ENCODE assay signal across 14 cellular contexts in genomic region chr13:101018720-101019119, GRCh38.
A peak's percentile ranks its signal among the peaks of the same experiment; 100 is the strongest.
DNase-seq lines count a peak whose midpoint lies in the region; TF ChIP-seq lines count a peak whose summit lies in the region.
"Had no signal": no experiment of that assay in that cellular context is flagged by ENCODE, and none has a peak within 500 bp of the region (broad histone marks: within the 10 kb centered on the region; RNA-seq: fewer than 3 reads in every experiment).

No MANE protein-coding gene starts in this region.

- H2BK5ac ChIP-seq in mesenchymal stem cell (ENCODE audit: low read depth, low read length, poor library complexity, severe bottlenecking) = no peak overlapping the region

- no peak overlapping the region for H2AFZ ChIP-seq in mesenchymal stem cell (ENCODE audit: low read depth, low read length)

- peaks cover 7% of the 10 kb centered on the region for H3K4me1 Mint-ChIP-seq in chondrocyte (ENCODE audit: low read depth)
- no peaks in the 10 kb centered on the region for H3K4me1 Mint-ChIP-seq in T-helper 2 cell treated with Interferon-gamma antibody and Interleukin-4, amounts not matched to agents 5 μg/mL and 100 μg/mL, for 36 hours (ENCODE audit: low read depth)

- peak overlapping the region in 1 of 2 experiments; percentile 80 for H3K14ac ChIP-seq in mesenchymal stem cell (ENCODE audit: low read length in 2 of 2)

- no peak overlapping the region for H3K4ac ChIP-seq in mesenchymal stem cell (ENCODE audit: low read depth in 1 of 2, low read length in 2 of 2)

- no peaks in the 10 kb centered on the region for H3K79me1 ChIP-seq in mesenchymal stem cell (replicated peaks; ENCODE audit: low read length, poor library complexity, severe bottlenecking)

- H3K27me3 ChIP-seq in mesenchymal stem cell (ENCODE audit: control insufficient read depth in 1 of 2, insufficient read depth in 1 of 2, low read length in 2 of 2) = no peaks in the 10 kb centered on the region
- H3K27me3 ChIP-seq in SJCRH30 = no peaks in the 10 kb centered on the region
- H3K27me3 ChIP-seq: right atrium auricular region had no signal

- no peak overlapping the region for H3K23ac ChIP-seq in mesenchymal stem cell (ENCODE audit: low read length in 2 of 2)

- H3K27ac Mint-ChIP-seq in chondrocyte (ENCODE audit: unreplicated experiment) = peak overlapping the region; percentile 8
- H3K27ac Mint-ChIP-seq in T-helper 2 cell treated with Interferon-gamma antibody and Interleukin-4, amounts not matched to agents 5 μg/mL and 100 μg/mL, for 36 hours = no peak overlapping the region
- H3K27ac Mint-ChIP-seq: activated T-helper 2 cell treated with anti-CD3 and anti-CD28 coated beads, Interferon-gamma antibody, Interleukin-2, Interleukin-4, amounts not matched to agents 10 μg/mL and 5 μg/mL and 100 μg/mL, durations not matched to agents 14 hours and 24 hours and 36 hours had no signal

- H3K9me3 ChIP-seq in mesenchymal stem cell (ENCODE audit: control insufficient read depth, low read length) = no peaks in the 10 kb centered on the region
- no peaks in the 10 kb centered on the region for H3K9me3 ChIP-seq in SJCRH30 (replicated peaks)
- H3K9me3 ChIP-seq: BLaER1 treated with 17β-estradiol and CSF1 and Interleukin-3, amounts not matched to agents 10 nM and 100 nM; right atrium auricular region had no signal

- no peak overlapping the region for H3K4me2 ChIP-seq in mesenchymal stem cell (ENCODE audit: low read length, poor library complexity, severe bottlenecking)
- H3K4me2 ChIP-seq: BLaER1 treated with 17β-estradiol and CSF1 and Interleukin-3, amounts not matched to agents 10 nM and 100 nM had no signal

- H2BK120ac ChIP-seq in mesenchymal stem cell (ENCODE audit: low read depth, low read length) = no peak overlapping the region

- no peaks in the 10 kb centered on the region for H3K27me3 Mint-ChIP-seq in chondrocyte (ENCODE audit: low read depth)
- H3K27me3 Mint-ChIP-seq in T-helper 2 cell treated with Interferon-gamma antibody and Interleukin-4, amounts not matched to agents 5 μg/mL and 100 μg/mL, for 36 hours (ENCODE audit: low read depth) = peaks cover 6% of the 10 kb centered on the region

- H3K4me3 ChIP-seq in mesenchymal stem cell (ENCODE audit: insufficient read depth in 1 of 2, low read depth in 1 of 2, low read length in 2 of 2) (no peak overlapping the region), SJCRH30 (no peak overlapping the region)
- H3K4me3 ChIP-seq: BLaER1 treated with 17β-estradiol and CSF1 and Interleukin-3, amounts not matched to agents 10 nM and 100 nM; right atrium auricular region had no signal

- H3K9me3 Mint-ChIP-seq in chondrocyte (ENCODE audit: low read depth) = no peaks in the 10 kb centered on the region
- H3K9me3 Mint-ChIP-seq in T-helper 2 cell treated with Interferon-gamma antibody and Interleukin-4, amounts not matched to agents 5 μg/mL and 100 μg/mL, for 36 hours = no peaks in the 10 kb centered on the region
- H3K9me3 Mint-ChIP-seq: activated T-helper 2 cell treated with anti-CD3 and anti-CD28 coated beads, Interferon-gamma antibody, Interleukin-2, Interleukin-4, amounts not matched to agents 10 μg/mL and 5 μg/mL and 100 μg/mL, durations not matched to agents 14 hours and 24 hours and 36 hours had no signal

- no peak overlapping the region for H3K27ac ChIP-seq in mesenchymal stem cell (ENCODE audit: low read length, poor library complexity, severe bottlenecking)
- H3K27ac ChIP-seq in SJCRH30 = no peak overlapping the region
- H3K27ac ChIP-seq: BLaER1 treated with 17β-estradiol and CSF1 and Interleukin-3, amounts not matched to agents 10 nM and 100 nM; right atrium auricular region had no signal

- 49% methylated on average over 6 of the region's 7 CpGs for WGBS in mesenchymal stem cell

- H3K36me3 Mint-ChIP-seq in chondrocyte (ENCODE audit: low read depth) = no peaks in the 10 kb centered on the region
- H3K36me3 Mint-ChIP-seq in T-helper 2 cell treated with Interferon-gamma antibody and Interleukin-4, amounts not matched to agents 5 μg/mL and 100 μg/mL, for 36 hours (ENCODE audit: low read depth) = no peaks in the 10 kb centered on the region

- DNase-seq in AG20443 (ENCODE audit: low spot score) (peak; percentile 90), NCI-H226 (peak; percentile 60), chondrocyte (ENCODE audit: low spot score) (no peak), mesenchymal stem cell (peak; percentile 26), GF-D8 (lab: John Stamatoyannopoulos, UW) (no peak), midbrain (lab: John Stamatoyannopoulos, UW) (no peak), SJCRH30 (no peak)
- no peak for DNase-seq in T-helper 2 cell treated with Interferon-gamma antibody and Interleukin-4, amounts not matched to agents 5 μg/mL and 100 μg/mL, for 36 hours (ENCODE audit: low spot score)
- DNase-seq: NCI-H2107; stimulated activated CD4-positive, alpha-beta T cell treated with anti-CD3 and anti-CD28 coated beads, Interleukin-4, amount 100 ng/mL, for 24 hours; stimulated activated naive CD4-positive, alpha-beta T cell had no signal

- no peak for TF ChIP-seq CTCF in chondrocyte (IDR thresholded peaks at IDR 0.05)

- H2AK5ac ChIP-seq in mesenchymal stem cell (ENCODE audit: low read length, severe bottlenecking) = no peak overlapping the region

- H3K4me1 ChIP-seq in mesenchymal stem cell (ENCODE audit: control insufficient read depth, insufficient read depth, low read depth, low read length) = peaks cover 4% of the 10 kb centered on the region
- H3K4me1 ChIP-seq in SJCRH30 = no peaks in the 10 kb centered on the region
- H3K4me1 ChIP-seq: BLaER1 treated with 17β-estradiol and CSF1 and Interleukin-3, amounts not matched to agents 10 nM and 100 nM; right atrium auricular region had no signal

- H3K36me3 ChIP-seq in mesenchymal stem cell (ENCODE audit: control insufficient read depth in 1 of 2, insufficient read depth in 2 of 2, low read depth in 1 of 2, low read length in 2 of 2) = no peaks in the 10 kb centered on the region
- H3K36me3 ChIP-seq in SJCRH30 = no peaks in the 10 kb centered on the region
- H3K36me3 ChIP-seq: BLaER1 treated with 17β-estradiol and CSF1 and Interleukin-3, amounts not matched to agents 10 nM and 100 nM; right atrium auricular region had no signal

- no peak overlapping the region for H4K8ac ChIP-seq in mesenchymal stem cell (ENCODE audit: low read length)

- H3K4me3 Mint-ChIP-seq in chondrocyte (ENCODE audit: unreplicated experiment) = no peak overlapping the region
- no peak overlapping the region for H3K4me3 Mint-ChIP-seq in T-helper 2 cell treated with Interferon-gamma antibody and Interleukin-4, amounts not matched to agents 5 μg/mL and 100 μg/mL, for 36 hours

- H2BK15ac ChIP-seq in mesenchymal stem cell (ENCODE audit: low read depth, poor library complexity, severe bottlenecking) = no peak overlapping the region

- no peak overlapping the region for H2BK12ac ChIP-seq in mesenchymal stem cell (ENCODE audit: low read length in 2 of 2)

- H4K91ac ChIP-seq in mesenchymal stem cell (ENCODE audit: low read length) = no peak overlapping the region

- H3K9ac ChIP-seq in mesenchymal stem cell (ENCODE audit: low read length) = no peak overlapping the region
- H3K9ac ChIP-seq: BLaER1 treated with 17β-estradiol and CSF1 and Interleukin-3, amounts not matched to agents 10 nM and 100 nM had no signal

- H3K18ac ChIP-seq in mesenchymal stem cell (ENCODE audit: low read depth in 1 of 2, low read length in 2 of 2) = no peak overlapping the region

Comparison
In these comparisons a context has a peak if more than half of its experiments do, and no peak if none do; other contexts are left out.
1. DNase-seq: peak in AG20443 (single experiment), NCI-H226 (single experiment) and mesenchymal stem cell (single experiment); none in chondrocyte (single experiment), GF-D8 (single experiment), T-helper 2 cell treated with Interferon-gamma antibody and Interleukin-4, amounts not matched to agents 5 μg/mL and 100 μg/mL, for 36 hours (single experiment), midbrain (single experiment) and SJCRH30 (0 of 2).